ENCODE assay signal across 8 cellular contexts in the genomic region with DNA sequence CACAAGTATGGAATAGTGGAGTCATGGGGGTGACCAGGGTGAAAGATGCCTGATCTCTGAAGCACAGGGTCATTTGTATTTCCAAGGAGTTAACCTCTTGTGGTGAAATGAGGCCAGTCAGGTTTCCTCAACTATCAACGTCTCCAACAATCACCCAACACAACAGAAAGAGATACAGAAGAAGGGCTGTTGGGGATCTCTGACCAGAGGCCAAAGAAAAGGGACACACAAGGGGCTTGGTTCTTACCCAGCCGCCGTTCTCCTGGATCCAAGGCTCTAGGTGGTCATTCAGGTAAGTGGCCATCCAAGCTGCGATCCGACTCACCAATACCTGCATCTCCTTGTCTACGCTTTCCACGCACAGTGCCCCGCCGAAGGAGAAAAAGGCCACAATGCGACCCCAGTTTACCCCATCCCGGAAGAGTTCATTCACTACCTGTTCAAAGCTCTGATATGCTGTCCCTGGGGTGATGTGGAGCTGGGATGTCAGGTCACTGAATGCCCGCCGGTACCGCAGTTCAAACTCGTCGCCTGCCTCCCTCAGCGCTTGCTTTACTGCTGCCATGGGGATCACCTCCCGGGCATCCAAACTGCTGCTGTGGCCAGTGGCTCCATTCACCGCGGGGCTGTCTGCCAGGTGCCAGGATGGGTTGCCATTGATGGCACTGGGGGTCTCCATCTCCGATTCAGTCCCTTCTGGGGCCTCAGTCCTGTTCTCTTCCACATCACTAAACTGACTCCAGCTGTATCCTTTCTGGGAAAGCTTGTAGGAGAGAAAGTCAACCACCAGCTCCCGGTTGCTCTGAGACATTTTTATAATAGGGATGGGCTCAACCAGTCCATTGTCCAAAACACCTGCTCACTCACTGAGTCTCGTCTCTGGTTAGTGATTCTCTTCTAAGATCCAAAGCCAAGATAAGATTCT. TPM values are rescaled to one million over a fixed set of nuclear protein-coding genes. Genes with fewer than 3 reads are reported as not detected.
DNase-seq lines count a peak whose midpoint lies in the region; ATAC-seq, FAIRE-seq and TF ChIP-seq lines count a peak whose summit lies in the region.

No MANE protein-coding gene starts in this region.

- no peaks in the 10 kb centered on the region; the same call in 1 of the 2 replicates for H4K20me1 ChIP-seq in IMR-90 (ENCODE audit: insufficient read depth, low read length)

- peak overlapping the region; percentile 100 for H3K4ac ChIP-seq in IMR-90 (ENCODE audit: low read depth, low read length)

- H2BK20ac ChIP-seq in IMR-90 (ENCODE audit: low read depth, low read length), result peak overlapping the region; percentile 83

- H3K79me1 ChIP-seq in IMR-90 (ENCODE audit: low read depth in 1 of 2, low read length in 2 of 2), result peaks cover 16 to 61% of the 10 kb centered on the region in 2 experiments

- H3K27me3 Mint-ChIP-seq in activated naive CD4-positive, alpha-beta T cell treated with anti-CD3 and anti-CD28 coated beads, Interleukin-2, amount 10 ng/mL, durations not matched to agents 7 days and 5 days, result no peaks in the 10 kb centered on the region

- H3K4me3 ChIP-seq in A673 (ENCODE audit: low read depth, low read length, poor library complexity, severe bottlenecking), result peak overlapping the region; percentile 66
- peak overlapping the region; percentile 75 for H3K4me3 ChIP-seq in IMR-90 (ENCODE audit: insufficient read depth, low read depth, low read length)
- peak overlapping the region; percentile 98 for H3K4me3 ChIP-seq in right cardiac atrium (ENCODE audit: low read length)
- H3K4me3 ChIP-seq in skeletal muscle tissue (ENCODE audit: low read length in 3 of 3), result peak overlapping the region; percentile 94 to 97 (median 95)

- H4K5ac ChIP-seq in IMR-90 (ENCODE audit: low read depth, low read length), result peak overlapping the region; percentile 15; the same call in 1 of the 2 replicates

- H3K27ac Mint-ChIP-seq in activated naive CD4-positive, alpha-beta T cell treated with anti-CD3 and anti-CD28 coated beads, Interleukin-2, amount 10 ng/mL, durations not matched to agents 7 days and 5 days, result peak overlapping the region; percentile 97

- H3K4me1 ChIP-seq in A673 (ENCODE audit: insufficient read depth, low read length, poor library complexity, severe bottlenecking), result peaks cover 47% of the 10 kb centered on the region
- H3K4me1 ChIP-seq in IMR-90 (ENCODE audit: control insufficient read depth, insufficient read depth, low read length), result peaks cover 25% of the 10 kb centered on the region
- peaks cover 16% of the 10 kb centered on the region for H3K4me1 ChIP-seq in right cardiac atrium (ENCODE audit: control insufficient read depth, insufficient read depth, low read length)
- H3K4me1 ChIP-seq in skeletal muscle tissue (ENCODE audit: control insufficient read depth in 3 of 3, insufficient read depth in 3 of 3, low read length in 3 of 3), result peaks cover 49 to 58% (median 53%) of the 10 kb centered on the region in 3 donors

- peak overlapping the region; percentile 90 for H2BK15ac ChIP-seq in IMR-90 (ENCODE audit: low read depth, low read length)

- peak overlapping the region; percentile 99 for H3K56ac ChIP-seq in IMR-90 (ENCODE audit: extremely low read depth, insufficient read depth, low read length)

- H3K36me3 Mint-ChIP-seq in activated naive CD4-positive, alpha-beta T cell treated with anti-CD3 and anti-CD28 coated beads, Interleukin-2, amount 10 ng/mL, durations not matched to agents 7 days and 5 days, result peaks cover 52% of the 10 kb centered on the region

- FAIRE-seq in GM12892 (lab: Jason Lieb, UNC), result no peak

- peak overlapping the region; percentile 99 for H2AK9ac ChIP-seq in IMR-90 (replicated peaks; ENCODE audit: low read depth, low read length, poor library complexity)

- H4K91ac ChIP-seq in IMR-90 (ENCODE audit: insufficient read depth, low read depth, low read length), result peak overlapping the region; percentile 100

- peak overlapping the region; percentile 97 for H2AK5ac ChIP-seq in IMR-90 (ENCODE audit: low read depth, low read length)

- BruUV-seq in A673 (replicated peaks; lab: Mats Ljungman, UMichigan), result TSS peak; percentile 42
- BruUV-seq in IMR-90 (replicated peaks; lab: Mats Ljungman, UMichigan), result TSS peak; percentile 35

- H4K8ac ChIP-seq in IMR-90 (ENCODE audit: low read depth in 2 of 2, low read length in 2 of 2), result peak overlapping the region; percentile 82 to 85

- no peak overlapping the region for H2AFZ ChIP-seq in IMR-90 (replicated peaks; ENCODE audit: low read length, poor library complexity)

- H3K9me3 ChIP-seq in A673 (ENCODE audit: low read depth, low read length, poor library complexity, severe bottlenecking) (no peaks in the 10 kb centered on the region), IMR-90 (ENCODE audit: control insufficient read depth, insufficient read depth, low read length) (no peaks in the 10 kb centered on the region), right cardiac atrium (ENCODE audit: control insufficient read depth, low read length) (no peaks in the 10 kb centered on the region), skeletal muscle tissue (ENCODE audit: control insufficient read depth in 3 of 3, low read length in 3 of 3) (no peaks in the 10 kb centered on the region)

- H3K4me1 Mint-ChIP-seq in activated naive CD4-positive, alpha-beta T cell treated with anti-CD3 and anti-CD28 coated beads, Interleukin-2, amount 10 ng/mL, durations not matched to agents 7 days and 5 days, result peaks cover 45% of the 10 kb centered on the region

- in situ Hi-C loops in IMR-90 (cut with MboI; ENCODE audit: low sequenced_read_pairs), result loop anchor here (5.0 kb wide), 2 partner anchors 59 to 159 kb away; no protein-coding TSS in a partner anchor

- H3K27me3 ChIP-seq in A673 (replicated peaks; ENCODE audit: insufficient read depth, low read depth, low read length, poor library complexity), result no peaks in the 10 kb centered on the region
- no peaks in the 10 kb centered on the region for H3K27me3 ChIP-seq in IMR-90 (ENCODE audit: control insufficient read depth, insufficient read depth, low read length)
- no peaks in the 10 kb centered on the region for H3K27me3 ChIP-seq in right cardiac atrium (ENCODE audit: control insufficient read depth, insufficient read depth)
- no peaks in the 10 kb centered on the region for H3K27me3 ChIP-seq in skeletal muscle tissue (ENCODE audit: control insufficient read depth in 3 of 3, insufficient read depth in 3 of 3, low read length in 3 of 3)

- TF ChIP-seq CTCF in A673 (conservative IDR thresholded peaks at IDR 0.05; ENCODE audit: low read depth, low read length) (no peak), IMR-90 (conservative IDR thresholded peaks at IDR 0.05; ENCODE audit: low read depth, low read length) (no peak)

- no peak for TF ChIP-seq RAD21 in IMR-90 (IDR thresholded peaks at IDR 0.05; ENCODE audit: low read length)

- intact Hi-C loops in A673 (cut with micrococcal nuclease; ENCODE audit: unreplicated experiment) (no loop called here), IMR-90 (cut with micrococcal nuclease) (loop anchor here (2.0 kb wide), 2 partner anchors 51 to 161 kb away; no protein-coding TSS in a partner anchor), right cardiac atrium (cut with DNase I) (loop anchor here (2.0 to 10.0 kb wide), 4 partner anchors 54 to 157 kb away; no protein-coding TSS in a partner anchor)

- dilution Hi-C loops in IMR-90 (cut with HindIII; ENCODE audit: low sequenced_read_pairs, unreplicated experiment), result no loop called here

- peaks cover 20% of the 10 kb centered on the region for H3K9me1 ChIP-seq in IMR-90 (ENCODE audit: insufficient read depth, low read length)

- peak overlapping the region; percentile 82 for H2BK5ac ChIP-seq in IMR-90 (ENCODE audit: low read depth, low read length, poor library complexity, severe bottlenecking)

- H3K23ac ChIP-seq in IMR-90 (ENCODE audit: low read depth, low read length), result peak overlapping the region; percentile 96

- TF ChIP-seq POLR2A in IMR-90 (IDR thresholded peaks at IDR 0.05; ENCODE audit: low read depth, low read length) (no peak), GM12892 (IDR thresholded peaks at IDR 0.05; ENCODE audit: low read depth, low read length) (no peak)

- DNase-seq in A673 (ENCODE audit: low spot score), result no peak
- no peak for DNase-seq in IMR-90
- DNase-seq in activated naive CD4-positive, alpha-beta T cell treated with anti-CD3 and anti-CD28 coated beads, Interleukin-2, amount 10 ng/mL, durations not matched to agents 7 days and 5 days, result peak; percentile 28
- DNase-seq in right cardiac atrium, result peak; percentile 23 to 70 (median 68)
- DNase-seq in GM12892 (ENCODE audit: insufficient read length), result no peak

- H3K36me3 ChIP-seq in A673 (ENCODE audit: insufficient read depth, low read length, poor library complexity, severe bottlenecking), result peaks cover 3% of the 10 kb centered on the region
- peaks cover 24% of the 10 kb centered on the region for H3K36me3 ChIP-seq in IMR-90 (ENCODE audit: control insufficient read depth, insufficient read depth, low read length)
- H3K36me3 ChIP-seq in skeletal muscle tissue (ENCODE audit: control insufficient read depth in 3 of 3, insufficient read depth in 3 of 3, low read length in 3 of 3), result peaks cover 2 to 15% (median 4%) of the 10 kb centered on the region in 3 donors

- H3K9me3 Mint-ChIP-seq in activated naive CD4-positive, alpha-beta T cell treated with anti-CD3 and anti-CD28 coated beads, Interleukin-2, amount 10 ng/mL, durations not matched to agents 7 days and 5 days, result no peaks in the 10 kb centered on the region

- H3K14ac ChIP-seq in IMR-90 (replicated peaks; ENCODE audit: low read depth, low read length), result peak overlapping the region; percentile 98

- H3K4me3 Mint-ChIP-seq in activated naive CD4-positive, alpha-beta T cell treated with anti-CD3 and anti-CD28 coated beads, Interleukin-2, amount 10 ng/mL, durations not matched to agents 7 days and 5 days, result peak overlapping the region; percentile 96

- ATAC-seq in IMR-90 (ENCODE audit: low read depth) (no peak), right cardiac atrium (no peak), HG03280 (IDR thresholded peaks at IDR 0.05; ENCODE audit: unreplicated experiment) (no peak), GM18907 (IDR thresholded peaks at IDR 0.05; ENCODE audit: unreplicated experiment) (no peak)

- POLR2A ChIA-PET in A673 (lab: Charles Lee; ENCODE audit: low non-redundant PET) (interaction anchor here (1.1 kb wide), 1 partner anchor 117 kb away, joined by 3 read pairs; no protein-coding TSS in a partner anchor), IMR-90 (lab: Charles Lee; ENCODE audit: unreplicated experiment) (interaction anchor here (0.6 to 1.2 kb wide), 4 partner anchors 8 to 60 kb away, joined by 3 to 7 read pairs (median 5); no protein-coding TSS in a partner anchor)

- peak overlapping the region; percentile 17; the same call in 1 of the 2 replicates for H3K18ac ChIP-seq in IMR-90 (ENCODE audit: low read depth, low read length)

- H2BK120ac ChIP-seq in IMR-90 (ENCODE audit: low read depth, low read length), result peak overlapping the region; percentile 90

- H3K27ac ChIP-seq in A673 (ENCODE audit: low read depth, low read length, poor library complexity, severe bottlenecking), result peak overlapping the region; percentile 89
- peak overlapping the region; percentile 79 for H3K27ac ChIP-seq in IMR-90 (ENCODE audit: insufficient read depth, low read length)
- peak overlapping the region; percentile 96 for H3K27ac ChIP-seq in right cardiac atrium (ENCODE audit: low read length)
- H3K27ac ChIP-seq in skeletal muscle tissue (ENCODE audit: low read depth, low read length), result peak overlapping the region; percentile 95

- peak overlapping the region; percentile 83 for H3K9ac ChIP-seq in IMR-90 (ENCODE audit: low read depth, low read length)
- H3K9ac ChIP-seq in skeletal muscle tissue (ENCODE audit: low read depth in 1 of 3, low read length in 3 of 3), result peak overlapping the region; percentile 86 to 97 (median 90)

- peak overlapping the region; percentile 69 for H3K4me2 ChIP-seq in IMR-90 (ENCODE audit: low read depth, low read length)

- WGBS in IMR-90 (ENCODE audit: extremely low coverage in 2 of 2, insufficient read length in 1 of 2), 2 experiments, result 97% methylated on average over 10 of the region's 23 CpGs; no CpG with 5 or more reads in 1 of the 2 experiments
- WGBS in right cardiac atrium, result 40% methylated on average over 23 of the region's 23 CpGs

- CTCF ChIA-PET in A673 (lab: Charles Lee), result interaction anchor here (3.0 to 3.6 kb wide), 2 partner anchors 61 to 88 kb away, joined by 71 to 129 read pairs; no protein-coding TSS in a partner anchor
- CTCF ChIA-PET in IMR-90 (lab: Yijun Ruan, JAX), result interaction anchor here (0.8 to 5.1 kb wide), 2 partner anchors 59 to 88 kb away, joined by 3 to 59 read pairs; no protein-coding TSS in a partner anchor
- CTCF ChIA-PET in activated naive CD4-positive, alpha-beta T cell treated with anti-CD3 and anti-CD28 coated beads, Interleukin-2, amount 10 ng/mL, durations not matched to agents 7 days and 5 days (lab: Charles Lee), result interaction anchor here (0.6 to 10.5 kb wide), 9 partner anchors 10 to 160 kb away, joined by 3 to 348 read pairs (median 11); no protein-coding TSS in a partner anchor

RNA-seq across cellular contexts. Expression of gene BCL2L1, which starts 1.0 kb away (rescaled TPM):
- total RNA-seq in A673 (2021), result 44.5 and 47.8 TPM in 2 replicates
- total RNA-seq in IMR-90 (2012; rRNA removed), result 41.9 and 45.5 TPM in 2 replicates
- polyA plus RNA-seq in IMR-90 (2012; rRNA removed), result 40.2 and 41.9 TPM in 2 replicates
- polyA plus RNA-seq in IMR-90 (2012; cell fraction: cytosol; rRNA removed), result 44.9 and 47.2 TPM in 2 replicates
- 22.6 and 23.8 TPM in 2 replicates for polyA plus RNA-seq in IMR-90 (2012; cell fraction: nucleus; rRNA removed; ENCODE audit: low replicate concordance)
- 10 to 100 TPM; 39.9 to 56.9 (median 46.1) TPM for total RNA-seq in right cardiac atrium
- polyA plus RNA-seq in right cardiac atrium, result 46.0 TPM
- total RNA-seq in skeletal muscle tissue, result 44.9 TPM
- polyA plus RNA-seq in GM12892 (2012; ENCODE audit: missing spikeins), result 45.0 TPM

RNA-seq across cellular contexts. Expression of gene TPX2, which starts 17.4 kb away (rescaled TPM):
- total RNA-seq in A673 (2021), result 187 and 189 TPM in 2 replicates
- total RNA-seq in IMR-90 (2012; rRNA removed), result 72.2 and 82.2 TPM in 2 replicates
- polyA plus RNA-seq in IMR-90 (2012; rRNA removed), result 27.6 and 28.5 TPM in 2 replicates
- 4.8 and 19.2 TPM in 2 replicates for polyA plus RNA-seq in IMR-90 (2012; cell fraction: cytosol; rRNA removed)
- 3.2 and 12.0 TPM in 2 replicates for polyA plus RNA-seq in IMR-90 (2012; cell fraction: nucleus; rRNA removed; ENCODE audit: low replicate concordance)
- total RNA-seq in right cardiac atrium, result 1 to 10 TPM in 2 of 4 donors, under 1 TPM in 2; 0.67 to 2.5 (median 1.5) TPM
- polyA plus RNA-seq in right cardiac atrium, result 0.41 TPM
- total RNA-seq in skeletal muscle tissue, result 8.4 TPM
- polyA plus RNA-seq in GM12892 (2012; ENCODE audit: missing spikeins), result 35.8 TPM

Comparison
In these comparisons a context has a peak if more than half of its experiments do, and no peak if none do; other contexts are left out.
1. DNase-seq: peak in activated naive CD4-positive, alpha-beta T cell treated with anti-CD3 and anti-CD28 coated beads, Interleukin-2, amount 10 ng/mL, durations not matched to agents 7 days and 5 days (single experiment) and right cardiac atrium (3 of 3); none in A673 (single experiment), IMR-90 (single experiment) and GM12892 (single experiment).
2. Peak in every context shown above with its lines, with median percentiles within 50 percentile points of each other: H3K27ac ChIP-seq and H3K4me3 ChIP-seq.